9 cellular contexts compared by ENCODE assay signal in the genomic region with DNA sequence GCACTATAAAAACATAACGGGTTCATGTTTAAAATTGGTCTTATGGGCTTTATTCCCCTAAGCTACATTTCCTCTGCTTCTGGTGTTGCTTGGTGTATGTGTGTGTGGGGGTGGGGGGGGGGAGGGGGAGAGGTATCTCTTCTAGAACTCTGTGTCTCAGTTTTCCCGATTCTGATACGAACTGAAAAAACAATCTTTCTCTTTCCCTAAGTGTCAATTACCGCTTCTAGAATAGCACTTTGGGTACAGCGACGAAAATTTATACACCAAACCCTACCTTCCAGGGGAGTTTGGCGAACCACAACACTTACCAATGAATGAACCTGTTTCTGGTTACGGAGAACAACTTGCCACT. TPM values are rescaled to one million over a fixed set of nuclear protein-coding genes. Genes with fewer than 3 reads are reported as not detected.
A peak's percentile ranks its signal among the peaks of the same experiment; 100 is the strongest.
DNase-seq lines count a peak whose midpoint lies in the region; ATAC-seq and TF ChIP-seq lines count a peak whose summit lies in the region.
"Had no signal": no experiment of that assay in that cellular context is flagged by ENCODE, and none has a peak within 500 bp of the region (broad histone marks: within the 10 kb centered on the region; RNA-seq: fewer than 3 reads in every experiment).

No MANE protein-coding gene starts in this region.

- no peaks in the 10 kb centered on the region for H3K27me3 Mint-ChIP-seq in natural killer cell treated with Interleukin-12 subunit alpha and Interleukin-12 subunit beta and Interleukin-15 and Interleukin-18, amount 100 ng/mL, for 72 hours

- TF ChIP-seq CTCF in BE2C (IDR thresholded peaks at IDR 0.05; ENCODE audit: low read depth, low read length): no peak
- no peak for TF ChIP-seq CTCF in MM.1S (IDR thresholded peaks at IDR 0.05; ENCODE audit: low read length)
- no peak for TF ChIP-seq CTCF in dorsolateral prefrontal cortex (IDR thresholded peaks at IDR 0.05 in 54 of 56, conservative IDR thresholded peaks at IDR 0.05 in 2 of 56; ENCODE audit: low read depth in 1 of 56, partially characterized antibody in 56 of 56)

- H3K9me2 ChIP-seq in MM.1S (replicated peaks; ENCODE audit: insufficient read depth, low read length): no peaks in the 10 kb centered on the region

- intact Hi-C loops in dorsolateral prefrontal cortex (cut with DNase I): loop anchor here (5.0 to 10.0 kb wide), 4 partner anchors 53 to 207 kb away; a partner anchor contains a TSS

- H3K4me1 ChIP-seq in BE2C: no peaks in the 10 kb centered on the region
- peaks cover 39% of the 10 kb centered on the region for H3K4me1 ChIP-seq in MM.1S (ENCODE audit: low read length)

- no peak for ATAC-seq in natural killer cell treated with Interleukin-12 subunit alpha and Interleukin-12 subunit beta and Interleukin-15 and Interleukin-18, amount 100 ng/mL, for 72 hours

- H3K4me3 Mint-ChIP-seq in natural killer cell treated with Interleukin-12 subunit alpha and Interleukin-12 subunit beta and Interleukin-15 and Interleukin-18, amount 100 ng/mL, for 72 hours: peak overlapping the region; percentile 93

- no peaks in the 10 kb centered on the region for H3K9me3 Mint-ChIP-seq in natural killer cell treated with Interleukin-12 subunit alpha and Interleukin-12 subunit beta and Interleukin-15 and Interleukin-18, amount 100 ng/mL, for 72 hours

- H3K4me2 ChIP-seq in MM.1S (ENCODE audit: low read depth, low read length): peak overlapping the region; percentile 99

- H3K27ac Mint-ChIP-seq in natural killer cell treated with Interleukin-12 subunit alpha and Interleukin-12 subunit beta and Interleukin-15 and Interleukin-18, amount 100 ng/mL, for 72 hours: peak overlapping the region; percentile 94 to 96

- DNase-seq in BE2C: no peak
- DNase-seq in MM.1S: no peak
- DNase-seq in dorsolateral prefrontal cortex: no peak
- no peak for DNase-seq in natural killer cell treated with Interleukin-12 subunit alpha and Interleukin-12 subunit beta and Interleukin-15 and Interleukin-18, amount 100 ng/mL, for 72 hours (ENCODE audit: low spot score)
- DNase-seq in NCI-H2107 treated with DMSO at 0.1 percent for 48 hours (lab: John Stamatoyannopoulos, UW; ENCODE audit: unreplicated experiment): no peak
- no peak for DNase-seq in hepatic stellate cell (ENCODE audit: low spot score)
- DNase-seq in central memory CD4-positive, alpha-beta T cell: no peak
- no peak for DNase-seq in NCI-H1105 treated with DMSO at 0.1 percent for 48 hours (lab: John Stamatoyannopoulos, UW)
- DNase-seq: NCI-H524 treated with DMSO at 0.1 percent for 48 hours had no signal

- H3K27me3 ChIP-seq in BE2C: no peaks in the 10 kb centered on the region
- H3K27me3 ChIP-seq in MM.1S (replicated peaks; ENCODE audit: insufficient read depth, low read length): no peaks in the 10 kb centered on the region
- H3K27me3 ChIP-seq in dorsolateral prefrontal cortex: no peaks in the 10 kb centered on the region

- H4K20me1 ChIP-seq in MM.1S (ENCODE audit: insufficient read depth, low read length): no peaks in the 10 kb centered on the region

- peaks cover 61% of the 10 kb centered on the region for H3K79me2 ChIP-seq in MM.1S (ENCODE audit: low read length)

- H3K4me3 ChIP-seq in BE2C (ENCODE audit: low read depth, low read length) (peak overlapping the region; percentile 90), MM.1S (ENCODE audit: low read length) (peak overlapping the region; percentile 96), dorsolateral prefrontal cortex (peak overlapping the region; percentile 59 to 100 (median 93))

- H3K4me1 Mint-ChIP-seq in natural killer cell treated with Interleukin-12 subunit alpha and Interleukin-12 subunit beta and Interleukin-15 and Interleukin-18, amount 100 ng/mL, for 72 hours (ENCODE audit: low read depth in 2 of 2): peaks cover 27 to 34% of the 10 kb centered on the region in 2 donors

- peak overlapping the region; percentile 96 for H3K9ac ChIP-seq in MM.1S (ENCODE audit: low read length)

- peaks cover under 1% of the 10 kb centered on the region; the same call in 1 of the 2 replicates for H3K36me3 ChIP-seq in BE2C
- peaks cover 11% of the 10 kb centered on the region for H3K36me3 ChIP-seq in MM.1S (replicated peaks; ENCODE audit: insufficient read depth, low read length)

- peak overlapping the region; percentile 89; the same call in 1 of the 2 replicates for H2AFZ ChIP-seq in MM.1S (ENCODE audit: low read length)

- H3K9me3 ChIP-seq in BE2C: no peaks in the 10 kb centered on the region
- H3K9me3 ChIP-seq in MM.1S (replicated peaks; ENCODE audit: insufficient read depth, low read length): no peaks in the 10 kb centered on the region

- H3F3A ChIP-seq in MM.1S (ENCODE audit: insufficient read depth, low read length): peaks cover 18% of the 10 kb centered on the region

- peaks cover 9% of the 10 kb centered on the region for H3K36me3 Mint-ChIP-seq in natural killer cell treated with Interleukin-12 subunit alpha and Interleukin-12 subunit beta and Interleukin-15 and Interleukin-18, amount 100 ng/mL, for 72 hours

- H3K27ac ChIP-seq in MM.1S (ENCODE audit: low read length): peak overlapping the region; percentile 90
- peak overlapping the region in 53 of 59 donors; percentile 76 to 99 (median 94) for H3K27ac ChIP-seq in dorsolateral prefrontal cortex

RNA-seq across cellular contexts. Expression of a gene that starts 0.6 kb away (rescaled TPM):
- polyA plus RNA-seq in BE2C (2012; ENCODE audit: insufficient read depth, insufficient read length, low read depth): 36.7 TPM
- total RNA-seq in dorsolateral prefrontal cortex: 10 to 100 TPM; 15.7 to 43.6 (median 27.8) TPM
- total RNA-seq in natural killer cell treated with Interleukin-12 subunit alpha and Interleukin-12 subunit beta and Interleukin-15 and Interleukin-18, amount 100 ng/mL, for 72 hours: 10 to 100 TPM; 48.0 to 78.0 TPM
